Comparison of ENCODE assay signal across 8 cellular contexts in genomic region chr1:65146908-65147423, GRCh38. TPM values are rescaled to one million over a fixed set of nuclear protein-coding genes. Genes with fewer than 3 reads are reported as not detected.
DNase-seq lines count a peak whose midpoint lies in the region; ATAC-seq and TF ChIP-seq lines count a peak whose summit lies in the region.

No MANE protein-coding gene starts in this region.

- DNase-seq in activated T-cell treated with anti-CD3 and anti-CD28 coated beads, Interleukin-2, amount 50 U/mL, for 24 hours = no peak
- no peak for DNase-seq in activated T-cell treated with anti-CD3 and anti-CD28 coated beads, Interleukin-2, amount 50 U/mL, for 48 hours
- no peak for DNase-seq in left lung
- no peak for DNase-seq in tibial nerve (ENCODE audit: low spot score in 2 of 2)
- no peak for DNase-seq in retina
- no peak for DNase-seq in iPS-NIHi7 (ENCODE audit: extremely low spot score)

- H3K4me1 ChIP-seq in left lung (peaks cover 3 to 25% of the 10 kb centered on the region in 2 donors), tibial nerve (peaks cover 0 to 18% (median 0%) of the 10 kb centered on the region in 4 donors)

- intact Hi-C loops in left lung (cut with DNase I) = no loop called here

- peak overlapping the region; percentile 78 for H3K4me3 Mint-ChIP-seq in activated T-cell treated with anti-CD3 and anti-CD28 coated beads, Interleukin-2, amount 50 U/mL, for 24 hours
- H3K4me3 Mint-ChIP-seq in activated T-helper 17 cell treated with anti-CD3 and anti-CD28 coated beads, Interleukin-2, amount 50 U/mL, for 72 hours = peak overlapping the region; percentile 94

- no peak for TF ChIP-seq CTCF in left lung (IDR thresholded peaks at IDR 0.05)
- no peak for TF ChIP-seq CTCF in tibial nerve (IDR thresholded peaks at IDR 0.05)

- peaks cover 5 to 43% of the 10 kb centered on the region in 2 donors for H3K27me3 ChIP-seq in left lung
- H3K27me3 ChIP-seq in tibial nerve = peaks cover 0 to 7% of the 10 kb centered on the region in 2 donors

- H3K4me3 ChIP-seq in left lung = peak overlapping the region; percentile 69 to 74
- H3K4me3 ChIP-seq in tibial nerve = peak overlapping the region; percentile 43 to 92 (median 68)

- ATAC-seq in activated T-helper 17 cell treated with anti-CD3 and anti-CD28 coated beads, Interleukin-2, amount 50 U/mL, for 72 hours (replicated peaks) = no peak
- no peak for ATAC-seq in left lung
- no peak for ATAC-seq in HG02870 (IDR thresholded peaks at IDR 0.05; ENCODE audit: unreplicated experiment)

- no peak overlapping the region for H3K27ac ChIP-seq in left lung
- peak overlapping the region in 1 of 4 donors; percentile 89 for H3K27ac ChIP-seq in tibial nerve

- H3K36me3 Mint-ChIP-seq in activated T-cell treated with anti-CD3 and anti-CD28 coated beads, Interleukin-2, amount 50 U/mL, for 24 hours (ENCODE audit: low read depth) = no peaks in the 10 kb centered on the region
- peaks cover 37% of the 10 kb centered on the region for H3K36me3 Mint-ChIP-seq in activated T-helper 17 cell treated with anti-CD3 and anti-CD28 coated beads, Interleukin-2, amount 50 U/mL, for 72 hours (ENCODE audit: low read depth)

- WGBS in tibial nerve, 2 donors = 21% methylated on average over 20 of the region's 20 CpGs

- H3K36me3 ChIP-seq in left lung (no peaks in the 10 kb centered on the region), tibial nerve (no peaks in the 10 kb centered on the region)

- peaks cover 63% of the 10 kb centered on the region for H3K27me3 Mint-ChIP-seq in activated T-cell treated with anti-CD3 and anti-CD28 coated beads, Interleukin-2, amount 50 U/mL, for 24 hours
- H3K27me3 Mint-ChIP-seq in activated T-helper 17 cell treated with anti-CD3 and anti-CD28 coated beads, Interleukin-2, amount 50 U/mL, for 72 hours = peaks cover 35% of the 10 kb centered on the region

- H3K27ac Mint-ChIP-seq in activated T-cell treated with anti-CD3 and anti-CD28 coated beads, Interleukin-2, amount 50 U/mL, for 24 hours = no peak overlapping the region
- H3K27ac Mint-ChIP-seq in activated T-helper 17 cell treated with anti-CD3 and anti-CD28 coated beads, Interleukin-2, amount 50 U/mL, for 72 hours = peak overlapping the region; percentile 74

- peaks cover 18% of the 10 kb centered on the region for H3K4me1 Mint-ChIP-seq in activated T-cell treated with anti-CD3 and anti-CD28 coated beads, Interleukin-2, amount 50 U/mL, for 24 hours (ENCODE audit: low read depth)
- H3K4me1 Mint-ChIP-seq in activated T-helper 17 cell treated with anti-CD3 and anti-CD28 coated beads, Interleukin-2, amount 50 U/mL, for 72 hours = peaks cover 17% of the 10 kb centered on the region

- no peaks in the 10 kb centered on the region for H3K9me3 Mint-ChIP-seq in activated T-cell treated with anti-CD3 and anti-CD28 coated beads, Interleukin-2, amount 50 U/mL, for 24 hours
- no peaks in the 10 kb centered on the region for H3K9me3 Mint-ChIP-seq in activated T-helper 17 cell treated with anti-CD3 and anti-CD28 coated beads, Interleukin-2, amount 50 U/mL, for 72 hours

- TF ChIP-seq EP300 in tibial nerve (IDR thresholded peaks at IDR 0.05) = no peak

- no peaks in the 10 kb centered on the region for H3K9me3 ChIP-seq in left lung
- no peaks in the 10 kb centered on the region for H3K9me3 ChIP-seq in tibial nerve

- TF ChIP-seq POLR2A in tibial nerve (IDR thresholded peaks at IDR 0.05) = no peak

RNA-seq across cellular contexts. Expression of gene AK4, which starts 1.0 kb away (rescaled TPM):
- total RNA-seq in activated T-helper 17 cell treated with anti-CD3 and anti-CD28 coated beads, Interleukin-2, amount 50 U/mL, for 72 hours = 100 to 1,000 TPM; 112 to 142 TPM
- total RNA-seq in left lung (1 to 10 TPM; 3.3 to 8.7 TPM), tibial nerve (10 to 100 TPM; 16.1 to 24.9 (median 19.5) TPM)

Comparison
In these comparisons a context has a peak if more than half of its experiments do, and no peak if none do; other contexts are left out.
1. RNA of gene AK4, which starts 1.0 kb away (total RNA-seq): 112 to 142 TPM in activated T-helper 17 cell treated with anti-CD3 and anti-CD28 coated beads, Interleukin-2, amount 50 U/mL, for 72 hours; 16.1 to 24.9 TPM in tibial nerve and 3.3 to 8.7 TPM in left lung; every median in the first group is over 4 times any median in the second.